In genomic region chr3:186442979-186443378, GRCh38 we compare ENCODE assay signal across 1 cellular context.
TF ChIP-seq lines count a peak whose summit lies in the region.

No MANE protein-coding gene starts in this region.

TF ChIP-seq in Ishikawa, 13 proteins besides CTCF, POLR2A, EP300 and RAD21:
- 0 out of 2 replicates have a peak, but pooled peaks have one; percentile 9 for TF ChIP-seq REST (IDR thresholded peaks at IDR 0.05; ENCODE audit: low read depth)
